24 cellular contexts compared by ENCODE assay signal in the genomic region with DNA sequence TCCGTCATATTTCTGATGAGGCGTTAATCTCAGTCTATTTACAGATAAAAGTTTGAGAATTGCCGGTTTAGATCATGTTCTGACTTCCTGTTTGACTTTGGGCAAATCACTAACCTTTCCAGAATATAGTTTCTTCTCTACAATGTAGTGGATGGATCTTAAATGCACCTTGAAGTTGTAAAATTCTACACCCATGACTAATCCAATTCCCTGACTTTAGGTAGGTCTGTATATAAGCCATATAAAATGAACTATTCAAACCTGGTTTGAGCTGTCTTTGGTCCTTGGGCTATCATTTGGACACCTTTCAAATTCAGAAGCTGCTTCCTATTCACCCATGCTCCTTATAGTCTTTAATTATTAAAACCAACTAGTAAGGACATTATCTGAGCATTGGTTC. TPM values are rescaled to one million over a fixed set of nuclear protein-coding genes. Genes with fewer than 3 reads are reported as not detected.
"Had no signal": no experiment of that assay in that cellular context is flagged by ENCODE, and none has a peak within 500 bp of the region (broad histone marks: within the 10 kb centered on the region; RNA-seq: fewer than 3 reads in every experiment).

No MANE protein-coding gene starts in this region.

- H3K27ac ChIP-seq: esophagus muscularis mucosa had no signal

- H3K9me3 ChIP-seq: esophagus muscularis mucosa had no signal

- H3K4me1 Mint-ChIP-seq: activated CD4-positive, alpha-beta T cell treated with anti-CD3 and anti-CD28 coated beads, Interleukin-2, amount 10 ng/mL, durations not matched to agents 24 days and 14 days; stimulated activated naive CD8-positive, alpha-beta T cell treated with anti-CD3 and anti-CD28 coated beads, Interleukin-15, amount 100 ng/mL, for 72 hours had no signal

- H3K4me3 ChIP-seq: esophagus muscularis mucosa, lung had no signal

- H3K27me3 ChIP-seq: brain microvascular endothelial cell, esophagus muscularis mucosa had no signal

- H3K9me3 Mint-ChIP-seq: activated CD4-positive, alpha-beta T cell treated with anti-CD3 and anti-CD28 coated beads, Interleukin-2, amount 10 ng/mL, durations not matched to agents 24 days and 14 days; activated T-cell treated with anti-CD3 and anti-CD28 coated beads, Interleukin-2, amount 50 U/mL, for 24 hours; activated T-helper 2 cell treated with anti-CD3 and anti-CD28 coated beads, Interferon-gamma antibody, Interleukin-2, Interleukin-4, amounts not matched to agents 10 μg/mL and 5 μg/mL and 100 μg/mL, durations not matched to agents 14 hours and 24 hours and 36 hours; nephron; stimulated activated naive CD8-positive, alpha-beta T cell treated with anti-CD3 and anti-CD28 coated beads, Interleukin-15, amount 100 ng/mL, for 72 hours had no signal

- H3K4me3 Mint-ChIP-seq: activated CD4-positive, alpha-beta T cell treated with anti-CD3 and anti-CD28 coated beads, Interleukin-2, amount 10 ng/mL, durations not matched to agents 24 days and 14 days; activated CD8-positive, alpha-beta T cell treated with anti-CD3 and anti-CD28 coated beads, Interleukin-2, amount 10 ng/mL, durations not matched to agents 7 days and 5 days; activated T-cell treated with anti-CD3 and anti-CD28 coated beads, Interleukin-2, amount 50 U/mL, for 24 hours; nephron; stimulated activated naive CD8-positive, alpha-beta T cell treated with anti-CD3 and anti-CD28 coated beads, Interleukin-15, amount 100 ng/mL, for 72 hours had no signal

- ATAC-seq: activated CD8-positive, alpha-beta T cell treated with anti-CD3 and anti-CD28 coated beads, Interleukin-2, amount 10 ng/mL, durations not matched to agents 7 days and 5 days; left lobe of liver; stimulated activated naive CD8-positive, alpha-beta T cell treated with anti-CD3 and anti-CD28 coated beads, Interleukin-15, amount 100 ng/mL, for 72 hours had no signal

- DNase-seq: activated CD4-positive, alpha-beta T cell treated with anti-CD3 and anti-CD28 coated beads, Interleukin-2, amount 10 ng/mL, durations not matched to agents 24 days and 14 days; activated CD4-positive, CD25-positive, alpha-beta regulatory T cell; activated CD8-positive, alpha-beta T cell treated with anti-CD3 and anti-CD28 coated beads, Interleukin-2, amount 10 ng/mL, durations not matched to agents 7 days and 5 days; activated naive CD4-positive, alpha-beta T cell treated with Interleukin-2 at 50 U/mL for 16 hours; activated T-cell treated with anti-CD3 and anti-CD28 coated beads, Interleukin-2, amount 50 U/mL, for 24 hours; brain microvascular endothelial cell; cortex of kidney; effector CD4-positive, alpha-beta T cell; foreskin fibroblast; hypothalamus; kidney; midbrain; posterior cingulate gyrus; stimulated activated CD4-positive, alpha-beta T cell treated with anti-CD3 and anti-CD28 coated beads, Interleukin-15, amount 100 ng/mL, for 24 hours; stimulated activated CD4-positive, alpha-beta T cell treated with anti-CD3 and anti-CD28 coated beads, Interleukin-2, amount 100 ng/mL, for 48 hours; stimulated activated naive CD8-positive, alpha-beta T cell treated with anti-CD3 and anti-CD28 coated beads, Interleukin-15, amount 100 ng/mL, for 72 hours; T-helper 1 cell; T-helper 9 cell; trophoblast cell had no signal

- H3K27me3 Mint-ChIP-seq: activated CD4-positive, alpha-beta T cell treated with anti-CD3 and anti-CD28 coated beads, Interleukin-2, amount 10 ng/mL, durations not matched to agents 24 days and 14 days had no signal

- H3K27ac Mint-ChIP-seq: activated CD4-positive, alpha-beta T cell treated with anti-CD3 and anti-CD28 coated beads, Interleukin-2, amount 10 ng/mL, durations not matched to agents 24 days and 14 days; activated CD8-positive, alpha-beta T cell treated with anti-CD3 and anti-CD28 coated beads, Interleukin-2, amount 10 ng/mL, durations not matched to agents 7 days and 5 days; activated T-cell treated with anti-CD3 and anti-CD28 coated beads, Interleukin-2, amount 50 U/mL, for 24 hours; activated T-helper 2 cell treated with anti-CD3 and anti-CD28 coated beads, Interferon-gamma antibody, Interleukin-2, Interleukin-4, amounts not matched to agents 10 μg/mL and 5 μg/mL and 100 μg/mL, durations not matched to agents 14 hours and 24 hours and 36 hours; stimulated activated naive CD8-positive, alpha-beta T cell treated with anti-CD3 and anti-CD28 coated beads, Interleukin-15, amount 100 ng/mL, for 72 hours had no signal

- H3K36me3 ChIP-seq: esophagus muscularis mucosa had no signal

- FAIRE-seq: kidney had no signal

RNA-seq across cellular contexts. Expression of a gene that starts 52.2 kb away (rescaled TPM):
- total RNA-seq: activated CD4-positive, alpha-beta T cell treated with anti-CD3 and anti-CD28 coated beads, Interleukin-2, amount 10 ng/mL, durations not matched to agents 24 days and 14 days; activated CD8-positive, alpha-beta T cell treated with anti-CD3 and anti-CD28 coated beads, Interleukin-2, amount 10 ng/mL, durations not matched to agents 7 days and 5 days; activated T-helper 2 cell treated with anti-CD3 and anti-CD28 coated beads, Interferon-gamma antibody, Interleukin-2, Interleukin-4, amounts not matched to agents 10 μg/mL and 5 μg/mL and 100 μg/mL, durations not matched to agents 14 hours and 24 hours and 36 hours; kidney had no signal
- polyA plus RNA-seq: lung had no signal
